In genomic region chr11:12717851-12718291, GRCh38 we compare ENCODE assay signal across 8 cellular contexts. TPM values are rescaled to one million over a fixed set of nuclear protein-coding genes. Genes with fewer than 3 reads are reported as not detected.
DNase-seq lines count a peak whose midpoint lies in the region; ATAC-seq, FAIRE-seq and TF ChIP-seq lines count a peak whose summit lies in the region.

No MANE protein-coding gene starts in this region.

- H3K4me3 ChIP-seq in GM12878 (no peak overlapping the region), H7 (ENCODE audit: insufficient read depth, low read depth, low read length) (no peak overlapping the region)

- 3% methylated on average over 5 of the region's 5 CpGs for WGBS in GM12878 (ENCODE audit: insufficient coverage, insufficient replicate concordance, low lambda C conversion rate, missing lambda C conversion rate)

- no peak for TF ChIP-seq POLR2A in GM12878 (IDR thresholded peaks at IDR 0.05; ENCODE audit: low read depth, low read length)

- no TSS peak for BruUV-seq in GM12878 (replicated peaks; lab: Mats Ljungman, UMichigan)

- 0 out of 2 replicates have a peak overlapping the region, but pooled peaks have one; percentile 13 for H3K4me2 ChIP-seq in GM12878 (ENCODE audit: control insufficient read depth, insufficient read depth)

- no peak for TF ChIP-seq CTCF in GM12878 (IDR thresholded peaks at IDR 0.05 in 2 of 3, conservative IDR thresholded peaks at IDR 0.05 in 1 of 3; ENCODE audit: control insufficient read depth in 2 of 3, extremely low read depth in 1 of 3, insufficient read depth in 1 of 3, low read depth in 3 of 3, low read length in 3 of 3)

- no peak overlapping the region for H3K27ac ChIP-seq in GM12878 (ENCODE audit: control insufficient read depth, insufficient read depth)

- POLR2A ChIA-PET in GM12878 (lab: Charles Lee) = no interaction called here

- no peaks in the 10 kb centered on the region for H3K79me2 ChIP-seq in GM12878 (ENCODE audit: control insufficient read depth, insufficient read depth, low read length)

- peak in 1 of 2 experiments; percentile 20; a peak in 1 of 4 replicates for TF ChIP-seq EP300 in GM12878 (IDR thresholded peaks at IDR 0.05; ENCODE audit: borderline replicate concordance in 1 of 2, control insufficient read depth in 1 of 2, low read depth in 2 of 2, low read length in 2 of 2)

- H3K36me3 ChIP-seq in GM12878 (ENCODE audit: control insufficient read depth in 2 of 2, insufficient read depth in 2 of 2, low read length in 1 of 2) (no peaks in the 10 kb centered on the region), H7 (replicated peaks; ENCODE audit: control insufficient read depth, insufficient read depth, low read length) (no peaks in the 10 kb centered on the region)

- no peak for TF ChIP-seq RAD21 in GM12878 (IDR thresholded peaks at IDR 0.05; ENCODE audit: insufficient read depth, low read depth, low read length)

- no peaks in the 10 kb centered on the region; the same call in 1 of the 2 replicates for H3K4me1 ChIP-seq in GM12878 (ENCODE audit: control insufficient read depth, insufficient read depth, low read length)

- peak; percentile 98 for ATAC-seq in GM21526 (IDR thresholded peaks at IDR 0.05; ENCODE audit: low FRiP score, unreplicated experiment)
- ATAC-seq in GM12878 = peak; percentile 95

- in situ Hi-C loops in GM12878 (cut with MboI) = no loop called here

- no peak for FAIRE-seq in GM12878 (lab: Jason Lieb, UNC)
- no peak for FAIRE-seq in frontal cortex (lab: Jason Lieb, UNC)

- no peak overlapping the region for H2AFZ ChIP-seq in GM12878 (ENCODE audit: control insufficient read depth, low read depth, low read length)

- RAD21 ChIA-PET in GM12878 (lab: Charles Lee; ENCODE audit: unreplicated experiment) = no interaction called here

- CTCF ChIA-PET in GM12878 (lab: Yijun Ruan, JAX) = no interaction called here

- H4K20me1 ChIP-seq in GM12878 (ENCODE audit: control insufficient read depth, insufficient read depth) = no peaks in the 10 kb centered on the region

- no peaks in the 10 kb centered on the region; the same call in 2 of the 3 replicates for H3K9me3 ChIP-seq in GM12878 (replicated peaks; ENCODE audit: control insufficient read depth, insufficient read depth, low read length)

- H3K9ac ChIP-seq in GM12878 (ENCODE audit: control insufficient read depth, insufficient read depth, low read length) = no peak overlapping the region

- SMC1A ChIA-PET in GM12878 (lab: Charles Lee; ENCODE audit: uncharacterized antibody, unreplicated experiment) = no interaction called here

- H3K27me3 ChIP-seq in GM12878 (replicated peaks in 1 of 2; ENCODE audit: control insufficient read depth in 2 of 2, insufficient read depth in 2 of 2, low read length in 1 of 2) (no peaks in the 10 kb centered on the region; a peak in 3 of 4 replicates), H7 (ENCODE audit: control insufficient read depth, insufficient read depth, low read length) (no peaks in the 10 kb centered on the region)

- peak; percentile 17 for DNase-seq in Daoy (ENCODE audit: low read depth)
- DNase-seq in M059J (ENCODE audit: low read depth) = peak; percentile 71
- peak; percentile 74 for DNase-seq in GM12878 (ENCODE audit: low read depth, low spot score)
- no peak for DNase-seq in putamen (ENCODE audit: low spot score)
- DNase-seq in head of caudate nucleus = no peak
- no peak for DNase-seq in H7
- no peak for DNase-seq in frontal cortex (ENCODE audit: low spot score in 2 of 2)

- intact Hi-C loops in GM12878 (cut with micrococcal nuclease; ENCODE audit: unreplicated experiment) = no loop called here
- intact Hi-C loops in head of caudate nucleus (cut with DNase I) = no loop called here

TF ChIP-seq in GM12878, 131 proteins besides CTCF, POLR2A, EP300 and RAD21 (continues in another document):
- 0 out of 2 replicates have a peak, but pooled peaks have one; percentile 45 for TF ChIP-seq CBFB (IDR thresholded peaks at IDR 0.05; ENCODE audit: low read depth)
- TF ChIP-seq JUNB (IDR thresholded peaks at IDR 0.05) = peak; percentile 28; the same call in 1 of the 2 replicates
- peak; percentile 95 for TF ChIP-seq RUNX3 (IDR thresholded peaks at IDR 0.05; ENCODE audit: low read length)
- no peak for TF ChIP-seq MXI1 (IDR thresholded peaks at IDR 0.05; ENCODE audit: low read depth, low read length)
- TF ChIP-seq GATAD2B (conservative IDR thresholded peaks at IDR 0.05; ENCODE audit: low read depth) = no peak
- TF ChIP-seq MLLT1 (IDR thresholded peaks at IDR 0.05) = peak; percentile 47; the same call in 1 of the 2 replicates
- peak; percentile 42 for TF ChIP-seq SKIL (IDR thresholded peaks at IDR 0.05; ENCODE audit: low read depth, poor library complexity, severe bottlenecking)
- no peak for TF ChIP-seq SIX5 (IDR thresholded peaks at IDR 0.05; ENCODE audit: low read depth, low read length, severe bottlenecking)
- TF ChIP-seq KDM1A (IDR thresholded peaks at IDR 0.05; ENCODE audit: borderline replicate concordance) = no peak
- peak; percentile 89 to 95 for TF ChIP-seq BHLHE40 (IDR thresholded peaks at IDR 0.05; ENCODE audit: borderline replicate concordance in 1 of 2, low read depth in 2 of 2, low read length in 1 of 2)
- 0 out of 2 replicates have a peak, but pooled peaks have one; percentile 21 for TF ChIP-seq MEF2A (IDR thresholded peaks at IDR 0.05; ENCODE audit: insufficient read depth, low read depth, low read length)
- no peak for TF ChIP-seq SUZ12 (IDR thresholded peaks at IDR 0.05; ENCODE audit: unreplicated experiment)
- TF ChIP-seq ATF2 (IDR thresholded peaks at IDR 0.05; ENCODE audit: low read length) = peak; percentile 61; the same call in 1 of the 2 replicates
- 0 out of 2 replicates have a peak, but pooled peaks have one; percentile 32 for TF ChIP-seq TBL1XR1 (IDR thresholded peaks at IDR 0.05; ENCODE audit: low read depth, low read length)
- TF ChIP-seq IKZF2 (IDR thresholded peaks at IDR 0.05) = 0 out of 4 replicates have a peak, but pooled peaks of 1 of the 2 experiments have one; percentile 18

RNA-seq across cellular contexts. Expression of gene TEAD1, which starts 43.6 kb away (rescaled TPM):
- 37.2 and 55.4 TPM in 2 replicates for total RNA-seq in Daoy (2014; rRNA removed; shearing (Covaris generic))
- 53.6 and 83.2 TPM in 2 replicates for total RNA-seq in M059J (2014; rRNA removed; shearing (Covaris generic))
- total RNA-seq in GM12878 (2013; cell fraction: nucleolus; rRNA removed) = not detected in 2 replicates
- total RNA-seq in GM12878 (2014; rRNA removed) = not detected in 2 replicates
- not detected in 2 replicates for total RNA-seq in GM12878 (2014; rRNA removed; fragmentation: Illumina TruSeq; extraction: Trizol)
- 0.21 and 0.59 TPM in 2 replicates for total RNA-seq in GM12878 (2021)
- polyA plus RNA-seq in GM12878 (2011; ENCODE audit: low read depth) = not detected
- polyA plus RNA-seq in GM12878 (2011; rRNA removed) = 0.05 and 0.22 TPM in 2 replicates
- 0.03 and 0.10 TPM in 2 replicates for polyA plus RNA-seq in GM12878 (2011; cell fraction: cytosol; rRNA removed)
- polyA plus RNA-seq in GM12878 (2011; cell fraction: nucleus; rRNA removed) = 0.15 and 0.19 TPM in 2 replicates
- 0.01 and 0.14 TPM in 2 replicates for polyA plus RNA-seq in GM12878 (2012)
- 0.01 TPM in 1 of 2 replicates, not detected in the other for polyA plus RNA-seq in GM12878 (2014; fragmentation: Illumina TruSeq; extraction: Trizol)
- not detected for polyA plus RNA-seq in GM12878 (2014; fragmentation: Nextera tagmentation; extraction: Ambion mirVana)
- not detected in 2 replicates for polyA plus RNA-seq in GM12878 (2014; rRNA removed)
- polyA plus RNA-seq in GM12878 (2016; fragmentation: Nextera tagmentation; extraction: Ambion mirVana) = under 1 TPM in 1 of 2 experiments, not detected in 1; 0.03 TPM
- 0.15 and 0.22 TPM in 2 replicates for polyA minus RNA-seq in GM12878 (2011; rRNA and poly(A)+ RNA removed)
- 0.53 and 0.73 TPM in 2 replicates for polyA minus RNA-seq in GM12878 (2011; cell fraction: cytosol; rRNA and poly(A)+ RNA removed)
- 0.12 and 0.19 TPM in 2 replicates for polyA minus RNA-seq in GM12878 (2011; cell fraction: nucleus; rRNA and poly(A)+ RNA removed)
- total RNA-seq in H7 (2014; rRNA removed; shearing (Covaris generic)) = 58.0 and 78.1 TPM in 2 replicates
- total RNA-seq in frontal cortex = 12.2 TPM

Comparison
In these comparisons a context has a peak if more than half of its experiments do, and no peak if none do; other contexts are left out.
1. DNase-seq: peak in Daoy (single experiment), M059J (single experiment) and GM12878 (single experiment); none in putamen (single experiment), head of caudate nucleus (0 of 42), H7 (single experiment) and frontal cortex (0 of 2).